In the genomic region with DNA sequence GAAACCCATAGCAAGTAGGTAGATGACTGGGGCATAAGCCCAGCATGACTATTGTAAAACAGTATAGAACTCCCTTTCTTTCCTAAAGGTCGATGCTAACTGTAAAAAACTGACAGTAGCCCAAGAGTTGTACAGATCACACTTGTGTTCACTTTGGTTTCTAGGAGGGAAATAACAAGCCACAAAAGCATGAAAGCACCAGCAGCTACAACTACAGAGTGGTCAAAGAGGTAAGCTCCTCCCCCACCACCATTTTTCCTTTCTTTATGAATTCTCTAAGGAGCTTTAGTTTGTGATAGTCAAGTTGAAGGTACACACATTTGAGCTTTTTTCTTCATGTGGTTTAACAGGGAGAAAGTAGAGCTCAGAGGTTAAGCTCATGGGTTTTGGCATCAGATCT, we compare ENCODE assay signal across 26 cellular contexts.
"Had no signal": no experiment of that assay in that cellular context is flagged by ENCODE, and none has a peak within 500 bp of the region (broad histone marks: within the 10 kb centered on the region; RNA-seq: fewer than 3 reads in every experiment).

No MANE protein-coding gene starts in this region.

- H3K9me3 ChIP-seq: left lung, lower lobe of right lung, ovary, stomach, testis, thyroid gland, transverse colon, upper lobe of left lung, vagina had no signal

- H3K27ac ChIP-seq: left lung, lower lobe of right lung, ovary, skin epidermis, stomach, testis, thyroid gland, transverse colon, upper lobe of left lung, vagina had no signal

- H3K4me3 Mint-ChIP-seq: naive thymus-derived CD8-positive, alpha-beta T cell; stimulated activated naive B cell treated with anti-CD40 and anti-IgM and Interleukin-4, amounts not matched to agents 10 μg/mL and 1 μg/mL and 100 μg/mL, for 72 hours had no signal

- H3K27me3 Mint-ChIP-seq: naive thymus-derived CD8-positive, alpha-beta T cell; stimulated activated naive B cell treated with anti-CD40 and anti-IgM and Interleukin-4, amounts not matched to agents 10 μg/mL and 1 μg/mL and 100 μg/mL, for 72 hours had no signal

- H3K27ac Mint-ChIP-seq: naive thymus-derived CD8-positive, alpha-beta T cell; progenitor cell of endocrine pancreas; stimulated activated naive B cell treated with anti-CD40 and anti-IgM and Interleukin-4, amounts not matched to agents 10 μg/mL and 1 μg/mL and 100 μg/mL, for 72 hours had no signal

- H3K4me3 ChIP-seq: left lung, lower lobe of right lung, ovary, skin epidermis, stomach, testis, thyroid gland, transverse colon, upper lobe of left lung, vagina had no signal

- H3K27me3 ChIP-seq: left lung, ovary, stomach, testis, thyroid gland, transverse colon, upper lobe of left lung, vagina had no signal

- H3K36me3 ChIP-seq: ovary had no signal

- H3K4me1 ChIP-seq: left lung, lower lobe of right lung, testis, thyroid gland, transverse colon, vagina had no signal

- DNase-seq: hippocampal formation; kidney; left colon; left lung; lower lobe of right lung; mammary epithelial cell; mesenchymal stem cell; naive thymus-derived CD8-positive, alpha-beta T cell; ovary; retina; stimulated activated CD4-positive, alpha-beta T cell treated with anti-CD3 and anti-CD28 coated beads, Interleukin-12 subunit alpha, Interleukin-12 subunit beta, amount 100 ng/mL, for 4 hours; stimulated activated CD4-positive, alpha-beta T cell treated with anti-CD3 and anti-CD28 coated beads, Interleukin-15, amount 100 ng/mL, for 24 hours; stimulated activated CD4-positive, alpha-beta T cell treated with anti-CD3 and anti-CD28 coated beads, Interleukin-2, amount 100 ng/mL, for 24 hours; stimulated activated CD4-positive, alpha-beta T cell treated with anti-CD3 and anti-CD28 coated beads, Interleukin-4, amount 100 ng/mL, for 1 hour; stimulated activated naive B cell treated with anti-CD40 and anti-IgM and Interleukin-4, amounts not matched to agents 10 μg/mL and 1 μg/mL and 100 μg/mL, for 72 hours; stimulated activated naive CD8-positive, alpha-beta T cell treated with anti-CD3 and anti-CD28 coated beads, Interleukin-15, Interleukin-2, amounts not matched to agents 100 U/mL and 50 U/mL, for 24 hours; stomach; testis; thyroid gland; transverse colon; upper lobe of left lung had no signal

- ATAC-seq: left colon; left lung; lower lobe of right lung; naive thymus-derived CD8-positive, alpha-beta T cell; right cardiac atrium; sciatic nerve; stimulated activated naive B cell treated with anti-CD40 and anti-IgM and Interleukin-4, amounts not matched to agents 10 μg/mL and 1 μg/mL and 100 μg/mL, for 72 hours; stimulated activated naive CD8-positive, alpha-beta T cell treated with anti-CD3 and anti-CD28 coated beads, Interleukin-15, Interleukin-2, amounts not matched to agents 100 U/mL and 50 U/mL, for 24 hours had no signal
